ENCODE assay signal across 1 cellular context in the genomic region with DNA sequence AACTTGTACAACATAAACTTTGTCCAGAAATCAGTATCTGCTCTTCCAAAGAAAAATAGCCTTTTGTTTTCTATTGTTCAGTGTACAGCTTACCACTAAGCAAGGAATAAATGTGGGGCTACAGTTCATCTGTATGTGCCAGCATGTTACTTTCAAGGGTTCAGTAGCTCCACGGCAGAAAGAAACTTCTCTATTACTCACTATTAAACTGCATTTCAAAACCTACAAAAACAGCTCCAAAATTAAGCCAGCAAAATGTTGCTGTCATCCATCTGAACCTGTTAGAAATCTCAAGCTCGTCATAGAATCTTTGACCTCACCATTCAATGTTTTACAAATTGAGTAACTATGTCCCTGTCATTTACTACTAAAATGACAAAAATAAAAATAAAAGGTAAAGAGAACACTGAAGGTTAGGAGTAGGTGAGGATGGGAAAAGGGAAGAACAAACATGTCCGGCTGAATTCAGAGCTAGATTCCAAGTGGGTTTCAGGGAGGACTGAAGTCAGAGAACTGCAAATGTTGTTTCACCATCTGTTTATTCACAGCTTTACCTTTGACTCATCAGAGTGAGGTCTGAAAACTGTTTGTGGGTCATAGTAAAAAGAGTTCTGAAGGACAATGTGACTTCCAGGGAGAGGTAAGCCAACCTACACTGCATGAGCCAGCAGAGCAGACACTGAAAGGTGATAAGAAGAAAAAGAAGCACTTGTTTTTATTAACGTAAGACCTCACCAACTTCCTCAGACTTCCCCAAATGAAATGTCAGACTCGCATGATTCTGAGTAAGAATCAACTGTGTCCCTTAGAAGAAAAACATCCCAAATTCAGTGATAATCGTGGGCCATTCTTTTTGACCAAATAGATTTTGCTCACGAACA.
TF ChIP-seq lines count a peak whose summit lies in the region.

No MANE protein-coding gene starts in this region.

TF ChIP-seq in HepG2, 621 proteins besides CTCF, POLR2A, EP300 and RAD21 (continued from another document and continues in another):
- TF ChIP-seq, protein P1, sequence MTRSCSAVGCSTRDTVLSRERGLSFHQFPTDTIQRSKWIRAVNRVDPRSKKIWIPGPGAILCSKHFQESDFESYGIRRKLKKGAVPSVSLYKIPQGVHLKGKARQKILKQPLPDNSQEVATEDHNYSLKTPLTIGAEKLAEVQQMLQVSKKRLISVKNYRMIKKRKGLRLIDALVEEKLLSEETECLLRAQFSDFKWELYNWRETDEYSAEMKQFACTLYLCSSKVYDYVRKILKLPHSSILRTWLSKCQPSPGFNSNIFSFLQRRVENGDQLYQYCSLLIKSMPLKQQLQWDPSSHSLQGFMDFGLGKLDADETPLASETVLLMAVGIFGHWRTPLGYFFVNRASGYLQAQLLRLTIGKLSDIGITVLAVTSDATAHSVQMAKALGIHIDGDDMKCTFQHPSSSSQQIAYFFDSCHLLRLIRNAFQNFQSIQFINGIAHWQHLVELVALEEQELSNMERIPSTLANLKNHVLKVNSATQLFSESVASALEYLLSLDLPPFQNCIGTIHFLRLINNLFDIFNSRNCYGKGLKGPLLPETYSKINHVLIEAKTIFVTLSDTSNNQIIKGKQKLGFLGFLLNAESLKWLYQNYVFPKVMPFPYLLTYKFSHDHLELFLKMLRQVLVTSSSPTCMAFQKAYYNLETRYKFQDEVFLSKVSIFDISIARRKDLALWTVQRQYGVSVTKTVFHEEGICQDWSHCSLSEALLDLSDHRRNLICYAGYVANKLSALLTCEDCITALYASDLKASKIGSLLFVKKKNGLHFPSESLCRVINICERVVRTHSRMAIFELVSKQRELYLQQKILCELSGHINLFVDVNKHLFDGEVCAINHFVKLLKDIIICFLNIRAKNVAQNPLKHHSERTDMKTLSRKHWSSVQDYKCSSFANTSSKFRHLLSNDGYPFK (CRISPR knock-in tag; IDR thresholded peaks at IDR 0.05; ENCODE audit: borderline replicate concordance) = no peak
- TF ChIP-seq, protein P2, sequence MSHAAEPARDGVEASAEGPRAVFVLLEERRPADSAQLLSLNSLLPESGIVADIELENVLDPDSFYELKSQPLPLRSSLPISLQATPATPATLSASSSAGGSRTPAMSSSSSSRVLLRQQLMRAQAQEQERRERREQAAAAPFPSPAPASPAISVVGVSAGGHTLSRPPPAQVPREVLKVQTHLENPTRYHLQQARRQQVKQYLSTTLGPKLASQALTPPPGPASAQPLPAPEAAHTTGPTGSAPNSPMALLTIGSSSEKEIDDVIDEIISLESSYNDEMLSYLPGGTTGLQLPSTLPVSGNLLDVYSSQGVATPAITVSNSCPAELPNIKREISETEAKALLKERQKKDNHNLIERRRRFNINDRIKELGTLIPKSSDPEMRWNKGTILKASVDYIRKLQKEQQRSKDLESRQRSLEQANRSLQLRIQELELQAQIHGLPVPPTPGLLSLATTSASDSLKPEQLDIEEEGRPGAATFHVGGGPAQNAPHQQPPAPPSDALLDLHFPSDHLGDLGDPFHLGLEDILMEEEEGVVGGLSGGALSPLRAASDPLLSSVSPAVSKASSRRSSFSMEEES (CRISPR knock-in tag; IDR thresholded peaks at IDR 0.05) = 0 out of 2 replicates have a peak, but pooled peaks have one; percentile 52
- TF ChIP-seq FOXJ3 (CRISPR knock-in tag; IDR thresholded peaks at IDR 0.05; ENCODE audit: borderline replicate concordance) (peak; percentile 86; the same call in 1 of the 2 replicates), FOXA3 (CRISPR knock-in tag; IDR thresholded peaks at IDR 0.05) (peak; percentile 85), RFX5 (IDR thresholded peaks at IDR 0.05; ENCODE audit: low read depth, low read length) (no peak), ZNF124 (CRISPR knock-in tag; IDR thresholded peaks at IDR 0.05) (0 out of 2 replicates have a peak, but pooled peaks have one; percentile 56), ZNF496 (CRISPR knock-in tag; IDR thresholded peaks at IDR 0.05; ENCODE audit: insufficient replicate concordance) (no peak), ZNF747 (CRISPR knock-in tag; IDR thresholded peaks at IDR 0.05; ENCODE audit: borderline replicate concordance) (peak; percentile 59; the same call in 1 of the 2 replicates), GATAD2A (CRISPR knock-in tag; IDR thresholded peaks at IDR 0.05) (peak; percentile 94), FOXP1 (IDR thresholded peaks at IDR 0.05) (no peak), FOXP1 (CRISPR knock-in tag; IDR thresholded peaks at IDR 0.05) (peak; percentile 94), ZNF670 (CRISPR knock-in tag; IDR thresholded peaks at IDR 0.05; ENCODE audit: borderline replicate concordance) (peak; percentile 45; the same call in 1 of the 2 replicates), ZSCAN29 (CRISPR knock-in tag; conservative IDR thresholded peaks at IDR 0.05) (peak; percentile 79), HOXA5 (CRISPR knock-in tag; IDR thresholded peaks at IDR 0.05) (no peak; the same call in 1 of the 2 replicates), HDAC6 (IDR thresholded peaks at IDR 0.05; ENCODE audit: low read depth, low read length) (no peak), ZBTB20 (CRISPR knock-in tag; IDR thresholded peaks at IDR 0.05; ENCODE audit: borderline replicate concordance, low read depth) (peak; percentile 75; the same call in 1 of the 2 replicates), ISL2 (CRISPR knock-in tag; IDR thresholded peaks at IDR 0.05) (peak; percentile 73), TEAD3 (CRISPR knock-in tag; optimal IDR thresholded peaks at IDR 0.05; ENCODE audit: borderline replicate concordance) (peak; percentile 63), NCOA2 (CRISPR knock-in tag; IDR thresholded peaks at IDR 0.05) (peak; percentile 61), ESRRA (CRISPR knock-in tag; IDR thresholded peaks at IDR 0.05; ENCODE audit: low read depth) (peak; percentile 94), HNRNPL (IDR thresholded peaks at IDR 0.05; ENCODE audit: low read depth, low read length) (no peak), PTBP1 (IDR thresholded peaks at IDR 0.05; ENCODE audit: low read depth, low read length, poor library complexity, severe bottlenecking) (no peak), ZNF333 (CRISPR knock-in tag; IDR thresholded peaks at IDR 0.05; ENCODE audit: borderline replicate concordance) (no peak), ZMYM4 (CRISPR knock-in tag; IDR thresholded peaks at IDR 0.05) (peak; percentile 56; the same call in 1 of the 2 replicates)
- TF ChIP-seq, protein P3, sequence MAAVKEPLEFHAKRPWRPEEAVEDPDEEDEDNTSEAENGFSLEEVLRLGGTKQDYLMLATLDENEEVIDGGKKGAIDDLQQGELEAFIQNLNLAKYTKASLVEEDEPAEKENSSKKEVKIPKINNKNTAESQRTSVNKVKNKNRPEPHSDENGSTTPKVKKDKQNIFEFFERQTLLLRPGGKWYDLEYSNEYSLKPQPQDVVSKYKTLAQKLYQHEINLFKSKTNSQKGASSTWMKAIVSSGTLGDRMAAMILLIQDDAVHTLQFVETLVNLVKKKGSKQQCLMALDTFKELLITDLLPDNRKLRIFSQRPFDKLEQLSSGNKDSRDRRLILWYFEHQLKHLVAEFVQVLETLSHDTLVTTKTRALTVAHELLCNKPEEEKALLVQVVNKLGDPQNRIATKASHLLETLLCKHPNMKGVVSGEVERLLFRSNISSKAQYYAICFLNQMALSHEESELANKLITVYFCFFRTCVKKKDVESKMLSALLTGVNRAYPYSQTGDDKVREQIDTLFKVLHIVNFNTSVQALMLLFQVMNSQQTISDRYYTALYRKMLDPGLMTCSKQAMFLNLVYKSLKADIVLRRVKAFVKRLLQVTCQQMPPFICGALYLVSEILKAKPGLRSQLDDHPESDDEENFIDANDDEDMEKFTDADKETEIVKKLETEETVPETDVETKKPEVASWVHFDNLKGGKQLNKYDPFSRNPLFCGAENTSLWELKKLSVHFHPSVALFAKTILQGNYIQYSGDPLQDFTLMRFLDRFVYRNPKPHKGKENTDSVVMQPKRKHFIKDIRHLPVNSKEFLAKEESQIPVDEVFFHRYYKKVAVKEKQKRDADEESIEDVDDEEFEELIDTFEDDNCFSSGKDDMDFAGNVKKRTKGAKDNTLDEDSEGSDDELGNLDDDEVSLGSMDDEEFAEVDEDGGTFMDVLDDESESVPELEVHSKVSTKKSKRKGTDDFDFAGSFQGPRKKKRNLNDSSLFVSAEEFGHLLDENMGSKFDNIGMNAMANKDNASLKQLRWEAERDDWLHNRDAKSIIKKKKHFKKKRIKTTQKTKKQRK (IDR thresholded peaks at IDR 0.05; ENCODE audit: low read length) = no peak
- TF ChIP-seq, protein P4, sequence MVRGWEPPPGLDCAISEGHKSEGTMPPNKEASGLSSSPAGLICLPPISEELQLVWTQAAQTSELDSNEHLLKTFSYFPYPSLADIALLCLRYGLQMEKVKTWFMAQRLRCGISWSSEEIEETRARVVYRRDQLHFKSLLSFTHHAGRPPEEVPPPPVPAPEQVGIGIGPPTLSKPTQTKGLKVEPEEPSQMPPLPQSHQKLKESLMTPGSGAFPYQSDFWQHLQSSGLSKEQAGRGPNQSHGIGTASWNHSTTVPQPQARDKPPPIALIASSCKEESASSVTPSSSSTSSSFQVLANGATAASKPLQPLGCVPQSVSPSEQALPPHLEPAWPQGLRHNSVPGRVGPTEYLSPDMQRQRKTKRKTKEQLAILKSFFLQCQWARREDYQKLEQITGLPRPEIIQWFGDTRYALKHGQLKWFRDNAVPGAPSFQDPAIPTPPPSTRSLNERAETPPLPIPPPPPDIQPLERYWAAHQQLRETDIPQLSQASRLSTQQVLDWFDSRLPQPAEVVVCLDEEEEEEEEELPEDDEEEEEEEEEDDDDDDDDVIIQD (CRISPR knock-in tag; IDR thresholded peaks at IDR 0.05; ENCODE audit: low read depth) = peak; percentile 93
- TF ChIP-seq, protein P5, sequence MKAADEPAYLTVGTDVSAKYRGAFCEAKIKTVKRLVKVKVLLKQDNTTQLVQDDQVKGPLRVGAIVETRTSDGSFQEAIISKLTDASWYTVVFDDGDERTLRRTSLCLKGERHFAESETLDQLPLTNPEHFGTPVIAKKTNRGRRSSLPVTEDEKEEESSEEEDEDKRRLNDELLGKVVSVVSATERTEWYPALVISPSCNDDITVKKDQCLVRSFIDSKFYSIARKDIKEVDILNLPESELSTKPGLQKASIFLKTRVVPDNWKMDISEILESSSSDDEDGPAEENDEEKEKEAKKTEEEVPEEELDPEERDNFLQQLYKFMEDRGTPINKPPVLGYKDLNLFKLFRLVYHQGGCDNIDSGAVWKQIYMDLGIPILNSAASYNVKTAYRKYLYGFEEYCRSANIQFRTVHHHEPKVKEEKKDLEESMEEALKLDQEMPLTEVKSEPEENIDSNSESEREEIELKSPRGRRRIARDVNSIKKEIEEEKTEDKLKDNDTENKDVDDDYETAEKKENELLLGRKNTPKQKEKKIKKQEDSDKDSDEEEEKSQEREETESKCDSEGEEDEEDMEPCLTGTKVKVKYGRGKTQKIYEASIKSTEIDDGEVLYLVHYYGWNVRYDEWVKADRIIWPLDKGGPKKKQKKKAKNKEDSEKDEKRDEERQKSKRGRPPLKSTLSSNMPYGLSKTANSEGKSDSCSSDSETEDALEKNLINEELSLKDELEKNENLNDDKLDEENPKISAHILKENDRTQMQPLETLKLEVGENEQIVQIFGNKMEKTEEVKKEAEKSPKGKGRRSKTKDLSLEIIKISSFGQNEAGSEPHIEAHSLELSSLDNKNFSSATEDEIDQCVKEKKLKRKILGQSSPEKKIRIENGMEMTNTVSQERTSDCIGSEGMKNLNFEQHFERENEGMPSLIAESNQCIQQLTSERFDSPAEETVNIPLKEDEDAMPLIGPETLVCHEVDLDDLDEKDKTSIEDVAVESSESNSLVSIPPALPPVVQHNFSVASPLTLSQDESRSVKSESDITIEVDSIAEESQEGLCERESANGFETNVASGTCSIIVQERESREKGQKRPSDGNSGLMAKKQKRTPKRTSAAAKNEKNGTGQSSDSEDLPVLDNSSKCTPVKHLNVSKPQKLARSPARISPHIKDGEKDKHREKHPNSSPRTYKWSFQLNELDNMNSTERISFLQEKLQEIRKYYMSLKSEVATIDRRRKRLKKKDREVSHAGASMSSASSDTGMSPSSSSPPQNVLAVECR (CRISPR knock-in tag; IDR thresholded peaks at IDR 0.05; ENCODE audit: borderline replicate concordance) = peak; percentile 49; the same call in 1 of the 2 replicates
- TF ChIP-seq, protein P6, sequence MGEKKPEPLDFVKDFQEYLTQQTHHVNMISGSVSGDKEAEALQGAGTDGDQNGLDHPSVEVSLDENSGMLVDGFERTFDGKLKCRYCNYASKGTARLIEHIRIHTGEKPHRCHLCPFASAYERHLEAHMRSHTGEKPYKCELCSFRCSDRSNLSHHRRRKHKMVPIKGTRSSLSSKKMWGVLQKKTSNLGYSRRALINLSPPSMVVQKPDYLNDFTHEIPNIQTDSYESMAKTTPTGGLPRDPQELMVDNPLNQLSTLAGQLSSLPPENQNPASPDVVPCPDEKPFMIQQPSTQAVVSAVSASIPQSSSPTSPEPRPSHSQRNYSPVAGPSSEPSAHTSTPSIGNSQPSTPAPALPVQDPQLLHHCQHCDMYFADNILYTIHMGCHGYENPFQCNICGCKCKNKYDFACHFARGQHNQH (CRISPR knock-in tag; IDR thresholded peaks at IDR 0.05) = peak; percentile 64
- TF ChIP-seq, protein P7, sequence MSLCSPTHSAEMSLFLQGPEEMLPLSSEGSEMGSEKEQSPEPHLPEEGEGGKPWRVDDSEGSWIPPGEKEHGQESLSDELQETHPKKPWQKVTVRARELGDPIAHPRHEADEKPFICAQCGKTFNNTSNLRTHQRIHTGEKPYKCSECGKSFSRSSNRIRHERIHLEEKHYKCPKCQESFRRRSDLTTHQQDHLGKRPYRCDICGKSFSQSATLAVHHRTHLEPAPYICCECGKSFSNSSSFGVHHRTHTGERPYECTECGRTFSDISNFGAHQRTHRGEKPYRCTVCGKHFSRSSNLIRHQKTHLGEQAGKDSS (CRISPR knock-in tag; IDR thresholded peaks at IDR 0.05; ENCODE audit: borderline replicate concordance, low read depth) = peak; percentile 66; the same call in 1 of the 2 replicates
